7 cellular contexts compared by ENCODE assay signal in the genomic region with DNA sequence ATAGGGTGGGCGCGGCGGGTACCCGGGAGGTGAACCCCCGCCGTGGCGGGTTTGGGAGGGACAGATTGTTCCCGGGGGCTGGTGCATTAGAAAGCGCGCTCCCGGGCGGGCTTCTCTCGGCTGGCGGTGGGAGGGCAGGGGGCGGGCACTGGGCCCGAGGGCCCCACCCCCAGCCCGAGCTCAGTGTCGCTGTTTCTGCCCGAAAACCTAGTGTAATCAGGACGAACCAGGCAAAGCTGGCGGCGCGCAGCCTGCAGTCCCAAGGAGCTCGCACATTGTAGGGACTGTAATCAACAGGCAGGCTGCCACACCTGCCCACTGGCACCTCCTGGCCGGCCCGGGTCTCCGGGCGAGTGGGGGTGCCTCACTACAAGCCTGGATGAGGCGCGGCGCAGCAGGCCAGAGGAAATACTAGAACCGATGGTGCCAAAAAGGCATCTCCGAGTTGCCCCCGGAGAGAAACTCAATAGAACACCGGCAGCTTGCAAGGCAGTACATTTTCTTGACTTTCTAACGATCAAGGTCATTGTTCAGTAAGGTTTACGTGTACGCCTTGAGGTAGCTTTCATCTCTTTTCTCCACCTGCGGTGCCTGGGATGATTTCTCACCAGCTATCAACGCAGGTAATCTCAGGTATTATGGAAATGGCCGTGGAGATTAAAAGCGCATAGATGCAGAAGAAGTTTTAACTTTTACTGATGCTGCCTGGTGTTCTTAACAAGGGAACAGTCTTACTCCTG. TPM values are rescaled to one million over a fixed set of nuclear protein-coding genes. Genes with fewer than 3 reads are reported as not detected.
DNase-seq lines count a peak whose midpoint lies in the region; ATAC-seq and TF ChIP-seq lines count a peak whose summit lies in the region.

No MANE protein-coding gene starts in this region.

- H3K4me3 ChIP-seq in KMS-11 (IDR thresholded peaks at IDR 0.05; ENCODE audit: insufficient read depth, low read depth, low read length) = no peak overlapping the region
- peak overlapping the region; percentile 72 for H3K4me3 ChIP-seq in iPS-20b (ENCODE audit: low read length)
- H3K4me3 ChIP-seq in smooth muscle cell = peak overlapping the region; percentile 69

- 8% methylated on average over 23 of the region's 42 CpGs for WGBS in smooth muscle cell (ENCODE audit: low lambda C conversion rate)

- H4K20me1 ChIP-seq in KMS-11 (ENCODE audit: insufficient read depth) = no peaks in the 10 kb centered on the region
- no peaks in the 10 kb centered on the region for H4K20me1 ChIP-seq in smooth muscle cell (ENCODE audit: low read depth)

- no peaks in the 10 kb centered on the region for H3K9me3 ChIP-seq in iPS-20b (ENCODE audit: insufficient read depth, low read depth, low read length)
- no peaks in the 10 kb centered on the region for H3K9me3 ChIP-seq in smooth muscle cell (replicated peaks; ENCODE audit: low read depth)

- H3K4me2 ChIP-seq in KMS-11 = peak overlapping the region; percentile 81
- peak overlapping the region; percentile 98 for H3K4me2 ChIP-seq in smooth muscle cell

- H3F3A ChIP-seq in smooth muscle cell (ENCODE audit: low read depth) = no peaks in the 10 kb centered on the region

- H3K79me2 ChIP-seq in KMS-11 (ENCODE audit: insufficient read depth, low read depth) (no peaks in the 10 kb centered on the region), smooth muscle cell (ENCODE audit: low read depth) (no peaks in the 10 kb centered on the region)

- peak overlapping the region; percentile 89 for H2AFZ ChIP-seq in KMS-11 (ENCODE audit: low read depth)
- H2AFZ ChIP-seq in smooth muscle cell (ENCODE audit: low read depth) = peak overlapping the region; percentile 72

- TF ChIP-seq CTCF in GM13977 (IDR thresholded peaks at IDR 0.05; ENCODE audit: extremely low read depth, insufficient read depth, missing control alignments) (no peak), KMS-11 (conservative IDR thresholded peaks at IDR 0.05; ENCODE audit: low read depth, low read length) (no peak), smooth muscle cell (IDR thresholded peaks at IDR 0.05; ENCODE audit: borderline replicate concordance, insufficient read depth, poor library complexity, severe bottlenecking) (no peak)

- H3K27me3 ChIP-seq in KMS-11 (ENCODE audit: insufficient read depth, low read depth) (no peaks in the 10 kb centered on the region), iPS-20b (ENCODE audit: insufficient read depth, low read length) (peaks cover 78% of the 10 kb centered on the region), smooth muscle cell (ENCODE audit: low read depth) (peaks cover 95% of the 10 kb centered on the region)

- H3K27ac ChIP-seq in KMS-11 (no peak overlapping the region), iPS-20b (ENCODE audit: low read length) (no peak overlapping the region), smooth muscle cell (ENCODE audit: low read depth) (no peak overlapping the region)

- H3K36me3 ChIP-seq in KMS-11 (ENCODE audit: insufficient read depth) = no peaks in the 10 kb centered on the region
- H3K36me3 ChIP-seq in iPS-20b (ENCODE audit: insufficient read depth, low read depth, low read length) = no peaks in the 10 kb centered on the region
- no peaks in the 10 kb centered on the region for H3K36me3 ChIP-seq in smooth muscle cell (ENCODE audit: low read depth)

- peak; percentile 81 for DNase-seq in GM13977 (ENCODE audit: low spot score)
- peak; percentile 21 to 55 (median 44) for DNase-seq in T-helper 2 cell
- peak in 47 of 58 donors; percentile 14 to 77 (median 36) for DNase-seq in anterior cingulate cortex (lab: John Stamatoyannopoulos, UW)
- DNase-seq in smooth muscle cell (lab: John Stamatoyannopoulos, UW; ENCODE audit: unreplicated experiment) = peak; percentile 8

- in situ Hi-C loops in GM13977 (cut with MboI; ENCODE audit: low pct_unique_long_range_greater_than_20kb, low sequenced_read_pairs, unreplicated experiment) = loop anchor here (10.0 kb wide), 1 partner anchor 56 kb away; no protein-coding TSS in a partner anchor

- no peak for ATAC-seq in HG03175 (IDR thresholded peaks at IDR 0.05; ENCODE audit: unreplicated experiment)

- H3K4me1 ChIP-seq in KMS-11 (ENCODE audit: low read depth, poor library complexity, severe bottlenecking) = peaks cover 11% of the 10 kb centered on the region
- H3K4me1 ChIP-seq in iPS-20b (ENCODE audit: insufficient read depth, low read length) = peaks cover 5% of the 10 kb centered on the region; the same call in 1 of the 2 replicates
- no peaks in the 10 kb centered on the region for H3K4me1 ChIP-seq in smooth muscle cell (ENCODE audit: low read depth)

- H3K9ac ChIP-seq in KMS-11 (peak overlapping the region; percentile 25; the same call in 1 of the 2 replicates), iPS-20b (ENCODE audit: low read depth, low read length) (peak overlapping the region; percentile 60; the same call in 1 of the 2 replicates), smooth muscle cell (ENCODE audit: low read depth) (no peak overlapping the region)

RNA-seq across cellular contexts. Expression of gene SPTB, which starts 0.8 kb away (rescaled TPM):
- total RNA-seq in smooth muscle cell = 0.18 and 3.3 TPM in 2 replicates
- 0.25 and 0.70 TPM in 2 replicates for polyA plus RNA-seq in smooth muscle cell

RNA-seq across cellular contexts. Expression of gene CHURC1, which starts 33.7 kb away (rescaled TPM):
- 31.8 and 48.8 TPM in 2 replicates for total RNA-seq in smooth muscle cell
- polyA plus RNA-seq in smooth muscle cell = 102 and 121 TPM in 2 replicates

Comparison
In these comparisons a context has a peak if more than half of its experiments do, and no peak if none do; other contexts are left out.
1. DNase-seq: peak in every context shown above with its lines; median percentile 81 in GM13977; 44 in T-helper 2 cell; 36 in anterior cingulate cortex; 8 in smooth muscle cell.